ENCODE assay signal across 36 cellular contexts in genomic region chr12:64574837-64575236, GRCh38.
"Had no signal": no experiment of that assay in that cellular context is flagged by ENCODE, and none has a peak within 500 bp of the region (broad histone marks: within the 10 kb centered on the region; RNA-seq: fewer than 3 reads in every experiment).

No MANE protein-coding gene starts in this region.

- H3K27me3 ChIP-seq: MG63 had no signal

- H3K36me3 ChIP-seq: MG63 had no signal

- DNase-seq: Karpas-422, Kasumi-1, MG63, MM.1S, MV-4-11, NCI-H1048, NCI-H1092, NCI-H1092 treated with DMSO at 0.1 percent for 48 hours, NCI-H1105, NCI-H1105 treated with DMSO at 0.1 percent for 48 hours, NCI-H1417, NCI-H1417 treated with DMSO at 0.1 percent for 48 hours, NCI-H1436, NCI-H1436 treated with DMSO at 0.1 percent for 48 hours, NCI-H146, NCI-H1694, NCI-H1694 treated with DMSO at 0.1 percent for 48 hours, NCI-H187, NCI-H187 treated with DMSO at 0.1 percent for 48 hours, NCI-H1930, NCI-H2029, NCI-H2029 treated with DMSO at 0.1 percent for 48 hours, NCI-H2081, NCI-H2081 treated with DMSO at 0.1 percent for 48 hours, NCI-H2107, NCI-H2171, NCI-H2171 treated with DMSO at 0.1 percent for 48 hours, NCI-H2227 treated with DMSO at 0.1 percent for 48 hours, NCI-H226, NCI-H345, NCI-H446, NCI-H446 treated with DMSO at 0.1 percent for 48 hours, NCI-H510A, NCI-H510A treated with DMSO at 0.1 percent for 48 hours, NCI-H524, NCI-H524 treated with DMSO at 0.1 percent for 48 hours had no signal

- H3K4me3 ChIP-seq: MG63 had no signal

- H3K9me3 ChIP-seq: MG63 had no signal
